In genomic region chr7:1223196-1224092, GRCh38 we compare ENCODE assay signal across 1 cellular context.
TF ChIP-seq lines count a peak whose summit lies in the region.

No MANE protein-coding gene starts in this region.

TF ChIP-seq in HCT116, 20 proteins besides CTCF, POLR2A, EP300 and RAD21 (continued from another document):
- TF ChIP-seq REST (IDR thresholded peaks at IDR 0.05; ENCODE audit: low read depth): no peak
- TF ChIP-seq ATF3 (IDR thresholded peaks at IDR 0.05): no peak
- no peak for TF ChIP-seq YY1 (IDR thresholded peaks at IDR 0.05; ENCODE audit: extremely low read depth, insufficient replicate concordance, low read depth, low read length)
- TF ChIP-seq TCF7L2 (IDR thresholded peaks at IDR 0.05; ENCODE audit: borderline replicate concordance, extremely low read depth, insufficient read depth, insufficient read length): no peak
TF ChIP-seq in HCT116: peak in this region for 0.
